ENCODE assay signal across 10 cellular contexts in the genomic region with DNA sequence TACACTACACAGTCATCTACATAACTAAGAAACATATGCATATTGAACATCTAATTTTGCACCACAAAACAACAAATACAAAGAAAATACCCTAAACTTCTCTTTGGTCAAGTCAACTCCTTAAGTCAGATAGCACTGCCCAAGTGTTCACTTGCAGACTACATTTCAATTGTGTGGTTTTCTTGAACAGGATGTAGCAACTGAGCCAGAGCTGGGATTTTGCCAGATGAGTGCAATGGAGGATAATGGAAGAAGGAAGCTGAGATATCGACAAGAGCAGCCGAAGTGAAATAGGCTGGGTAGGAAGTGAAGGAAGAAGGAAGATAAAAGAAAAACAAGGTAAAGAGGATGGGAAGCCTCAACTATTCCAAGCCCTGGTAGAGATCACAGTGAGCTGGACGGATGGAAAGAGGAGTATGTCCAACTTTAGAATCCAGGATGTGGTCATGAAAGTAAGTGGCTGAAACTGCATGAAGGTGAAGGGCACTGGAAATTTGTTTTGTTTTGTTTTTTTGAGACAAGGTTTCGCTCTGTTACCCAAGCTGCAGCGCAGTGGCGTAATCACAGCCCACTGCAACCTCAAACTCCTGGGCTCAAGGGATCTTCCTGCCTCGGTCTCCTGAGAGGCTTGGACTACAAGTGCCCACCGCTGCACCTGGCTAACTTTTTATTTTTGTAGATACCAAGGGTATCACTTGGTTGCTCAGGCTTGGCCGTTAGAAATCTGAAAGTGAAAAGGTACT. TPM values are rescaled to one million over a fixed set of nuclear protein-coding genes. Genes with fewer than 3 reads are reported as not detected.
DNase-seq lines count a peak whose midpoint lies in the region; ATAC-seq and TF ChIP-seq lines count a peak whose summit lies in the region.
"Had no signal": no experiment of that assay in that cellular context is flagged by ENCODE, and none has a peak within 500 bp of the region (broad histone marks: within the 10 kb centered on the region; RNA-seq: fewer than 3 reads in every experiment).

No MANE protein-coding gene starts in this region.

- H3K27ac ChIP-seq in fibroblast of lung (ENCODE audit: insufficient read depth, low read length) = no peak overlapping the region
- H3K27ac ChIP-seq in CD4-positive, alpha-beta T cell (ENCODE audit: low read depth, low read length) = no peak overlapping the region

- no peak overlapping the region for H3K4me2 ChIP-seq in fibroblast of lung (ENCODE audit: extremely low read depth, insufficient read depth, low read length)

- POLR2A ChIA-PET in CD4-positive, alpha-beta T cell (lab: Charles Lee) = no interaction called here
- POLR2A ChIA-PET in GM10248 (lab: Yijun Ruan, JAX) = no interaction called here

- peaks cover 8% of the 10 kb centered on the region for H3K36me3 ChIP-seq in fibroblast of lung (ENCODE audit: control insufficient read depth, insufficient read depth, low read length)

- no peaks in the 10 kb centered on the region for H3K4me1 Mint-ChIP-seq in activated T-cell treated with anti-CD3 and anti-CD28 coated beads, Interleukin-2, amount 50 U/mL, for 72 hours (ENCODE audit: low read depth)
- no peaks in the 10 kb centered on the region for H3K4me1 Mint-ChIP-seq in CD4-positive, alpha-beta T cell (ENCODE audit: low read depth)
- H3K4me1 Mint-ChIP-seq: activated naive CD4-positive, alpha-beta T cell treated with anti-CD3 and anti-CD28 coated beads, Interleukin-2, amount 10 ng/mL, durations not matched to agents 7 days and 5 days had no signal

- H3K4me3 Mint-ChIP-seq in activated T-cell treated with anti-CD3 and anti-CD28 coated beads, Interleukin-2, amount 50 U/mL, for 72 hours = no peak overlapping the region
- H3K4me3 Mint-ChIP-seq in CD4-positive, alpha-beta T cell = no peak overlapping the region
- H3K4me3 Mint-ChIP-seq: activated naive CD4-positive, alpha-beta T cell treated with anti-CD3 and anti-CD28 coated beads, Interleukin-2, amount 10 ng/mL, durations not matched to agents 7 days and 5 days had no signal

- H3K9me3 ChIP-seq in fibroblast of lung (ENCODE audit: control insufficient read depth, insufficient read depth, low read depth, low read length) = no peaks in the 10 kb centered on the region
- no peaks in the 10 kb centered on the region for H3K9me3 ChIP-seq in CD4-positive, alpha-beta T cell (ENCODE audit: control insufficient read depth, low read length)

- no peaks in the 10 kb centered on the region for H3K27me3 Mint-ChIP-seq in activated T-cell treated with anti-CD3 and anti-CD28 coated beads, Interleukin-2, amount 50 U/mL, for 72 hours (ENCODE audit: low read depth)
- no peaks in the 10 kb centered on the region for H3K27me3 Mint-ChIP-seq in CD4-positive, alpha-beta T cell
- H3K27me3 Mint-ChIP-seq: activated naive CD4-positive, alpha-beta T cell treated with anti-CD3 and anti-CD28 coated beads, Interleukin-2, amount 10 ng/mL, durations not matched to agents 7 days and 5 days had no signal

- DNase-seq in AG20443 (ENCODE audit: low spot score) (peak; percentile 13), HUDEP-2 (lab: John Stamatoyannopoulos, UW; ENCODE audit: unreplicated experiment in 76 of 76) (peak in 41 of 76 experiments; percentile 1 to 62 (median 20)), fibroblast of lung (ENCODE audit: low read depth in 2 of 2) (peak; percentile 53 to 80), GM10248 (ENCODE audit: extremely low spot score) (no peak), DMS153 treated with DMSO at 0.1 percent for 48 hours (lab: John Stamatoyannopoulos, UW; ENCODE audit: unreplicated experiment) (no peak)
- DNase-seq in activated T-cell treated with anti-CD3 and anti-CD28 coated beads, Interleukin-2, amount 50 U/mL, for 72 hours = no peak
- no peak for DNase-seq in CD4-positive, alpha-beta T cell
- DNase-seq: activated naive CD4-positive, alpha-beta T cell treated with anti-CD3 and anti-CD28 coated beads, Interleukin-2, amount 10 ng/mL, durations not matched to agents 7 days and 5 days had no signal

- H3K27me3 ChIP-seq in fibroblast of lung (ENCODE audit: control insufficient read depth, insufficient read depth, low read length) = no peaks in the 10 kb centered on the region
- no peaks in the 10 kb centered on the region for H3K27me3 ChIP-seq in CD4-positive, alpha-beta T cell (ENCODE audit: control insufficient read depth, insufficient read depth, low read length)

- no peak overlapping the region for H3K27ac Mint-ChIP-seq in activated T-cell treated with anti-CD3 and anti-CD28 coated beads, Interleukin-2, amount 50 U/mL, for 72 hours
- no peak overlapping the region for H3K27ac Mint-ChIP-seq in CD4-positive, alpha-beta T cell
- H3K27ac Mint-ChIP-seq: activated naive CD4-positive, alpha-beta T cell treated with anti-CD3 and anti-CD28 coated beads, Interleukin-2, amount 10 ng/mL, durations not matched to agents 7 days and 5 days had no signal

- CTCF ChIA-PET in CD4-positive, alpha-beta T cell (lab: Charles Lee) = no interaction called here
- CTCF ChIA-PET in GM10248 (lab: Yijun Ruan, JAX) = interaction anchor here (0.7 to 3.1 kb wide), 13 partner anchors 10 to 490 kb away, joined by 3 to 14 read pairs (median 4); no protein-coding TSS in a partner anchor

- intact Hi-C loops in CD4-positive, alpha-beta T cell (cut with DNase I, micrococcal nuclease) = loop anchor here (5.0 kb wide), 2 partner anchors 57 to 1067 kb away; no protein-coding TSS in a partner anchor

- no peak overlapping the region for H3K9ac ChIP-seq in fibroblast of lung (ENCODE audit: insufficient read depth, low read length)

- no peaks in the 10 kb centered on the region for H4K20me1 ChIP-seq in fibroblast of lung (ENCODE audit: control insufficient read depth, extremely low read depth, insufficient read depth, low read length)

- H3K4me1 ChIP-seq in fibroblast of lung (ENCODE audit: control insufficient read depth, extremely low read depth, insufficient read depth, low read length) = peaks cover 7% of the 10 kb centered on the region

- H3K9me3 Mint-ChIP-seq in activated T-cell treated with anti-CD3 and anti-CD28 coated beads, Interleukin-2, amount 50 U/mL, for 72 hours = no peaks in the 10 kb centered on the region
- H3K9me3 Mint-ChIP-seq in CD4-positive, alpha-beta T cell = no peaks in the 10 kb centered on the region
- H3K9me3 Mint-ChIP-seq: activated naive CD4-positive, alpha-beta T cell treated with anti-CD3 and anti-CD28 coated beads, Interleukin-2, amount 10 ng/mL, durations not matched to agents 7 days and 5 days had no signal

- H3K36me3 Mint-ChIP-seq in activated T-cell treated with anti-CD3 and anti-CD28 coated beads, Interleukin-2, amount 50 U/mL, for 72 hours (ENCODE audit: insufficient read depth in 2 of 2) = peaks cover 0 to 4% of the 10 kb centered on the region in 2 donors
- peaks cover 13% of the 10 kb centered on the region for H3K36me3 Mint-ChIP-seq in CD4-positive, alpha-beta T cell (ENCODE audit: low read depth)

- no peaks in the 10 kb centered on the region for H3K79me2 ChIP-seq in fibroblast of lung (ENCODE audit: control insufficient read depth, insufficient read depth, low read length)

- H3K4me3 ChIP-seq in fibroblast of lung (replicated peaks in 1 of 4; ENCODE audit: control extremely low read depth in 1 of 4, insufficient read depth in 1 of 4, low read depth in 3 of 4, low read length in 4 of 4) = no peak overlapping the region

- no peak for TF ChIP-seq CTCF in fibroblast of lung (conservative IDR thresholded peaks at IDR 0.05 in 1 of 2, IDR thresholded peaks at IDR 0.05 in 1 of 2; ENCODE audit: low read depth in 1 of 2, low read length in 2 of 2)
- no peak for TF ChIP-seq CTCF in CD4-positive, alpha-beta T cell (IDR thresholded peaks at IDR 0.05)
- TF ChIP-seq CTCF in GM10248 (IDR thresholded peaks at IDR 0.05; ENCODE audit: control extremely low read depth, extremely low read depth, low read depth, missing control alignments) = no peak

- ATAC-seq in GM19438 (IDR thresholded peaks at IDR 0.05; ENCODE audit: low read depth, unreplicated experiment) = peak; percentile 68
- ATAC-seq in activated T-cell treated with anti-CD3 and anti-CD28 coated beads, Interleukin-2, amount 50 U/mL, for 72 hours (replicated peaks in 1 of 2) = no peak
- no peak for ATAC-seq in CD4-positive, alpha-beta T cell (ENCODE audit: poor library complexity)
- ATAC-seq: Panc1 had no signal

- no peak overlapping the region for H2AFZ ChIP-seq in fibroblast of lung (ENCODE audit: low read length)

RNA-seq across cellular contexts. Expression of a gene that starts 15.0 kb away (rescaled TPM):
- 3.3 and 3.5 TPM in 2 replicates for total RNA-seq in fibroblast of lung
- 5.3 and 7.3 TPM in 2 replicates for polyA plus RNA-seq in fibroblast of lung
- polyA plus RNA-seq in fibroblast of lung (2012) = 4.8 and 7.1 TPM in 2 replicates
- polyA minus RNA-seq in fibroblast of lung (ENCODE audit: low replicate concordance) = 1.4 and 1.5 TPM in 2 replicates
- 1 to 10 TPM; 4.8 to 8.0 TPM for total RNA-seq in activated T-cell treated with anti-CD3 and anti-CD28 coated beads, Interleukin-2, amount 50 U/mL, for 72 hours
- total RNA-seq in CD4-positive, alpha-beta T cell = 1 to 10 TPM; 4.3 to 4.4 TPM

RNA-seq across cellular contexts. Expression of a gene that starts 15.1 kb away (rescaled TPM):
- 22.1 and 37.7 TPM in 2 replicates for total RNA-seq in fibroblast of lung
- polyA plus RNA-seq in fibroblast of lung = 21.3 and 21.7 TPM in 2 replicates
- polyA plus RNA-seq in fibroblast of lung (2012) = 17.8 and 18.9 TPM in 2 replicates
- polyA minus RNA-seq in fibroblast of lung (ENCODE audit: low replicate concordance) = 2.8 and 4.5 TPM in 2 replicates
- total RNA-seq in activated T-cell treated with anti-CD3 and anti-CD28 coated beads, Interleukin-2, amount 50 U/mL, for 72 hours = 10 to 100 TPM; 34.4 to 35.7 TPM
- 10 to 100 TPM; 18.9 to 20.8 TPM for total RNA-seq in CD4-positive, alpha-beta T cell

Comparison
In these comparisons a context has a peak if more than half of its experiments do, and no peak if none do; other contexts are left out.
1. DNase-seq: peak in AG20443 (single experiment), HUDEP-2 (41 of 76) and fibroblast of lung (2 of 2); none in activated T-cell treated with anti-CD3 and anti-CD28 coated beads, Interleukin-2, amount 50 U/mL, for 72 hours (0 of 2), CD4-positive, alpha-beta T cell (0 of 10), GM10248 (single experiment) and DMS153 treated with DMSO at 0.1 percent for 48 hours (single experiment).